ENCODE assay signal across 15 cellular contexts in genomic region chr19:43229315-43229714, GRCh38. TPM values are rescaled to one million over a fixed set of nuclear protein-coding genes. Genes with fewer than 3 reads are reported as not detected.
A peak's percentile ranks its signal among the peaks of the same experiment; 100 is the strongest.
DNase-seq lines count a peak whose midpoint lies in the region; ATAC-seq, FAIRE-seq and TF ChIP-seq lines count a peak whose summit lies in the region.
"Had no signal": no experiment of that assay in that cellular context is flagged by ENCODE, and none has a peak within 500 bp of the region (broad histone marks: within the 10 kb centered on the region; RNA-seq: fewer than 3 reads in every experiment).

No MANE protein-coding gene starts in this region.

- TF ChIP-seq EP300 in Ishikawa (IDR thresholded peaks at IDR 0.05; ENCODE audit: borderline replicate concordance) = no peak

- no peaks in the 10 kb centered on the region for H3K36me3 ChIP-seq in pancreas
- H3K36me3 ChIP-seq: Peyer's patch, spleen, tibial nerve had no signal

- peak; percentile 46 for TF ChIP-seq RAD21 in Ishikawa (IDR thresholded peaks at IDR 0.05; ENCODE audit: low read depth)

- no peak overlapping the region for H3K27ac ChIP-seq in pancreas
- H3K27ac ChIP-seq: Peyer's patch, spleen, tibial nerve had no signal

- H3K9me3 ChIP-seq in pancreas = no peaks in the 10 kb centered on the region

- no peak for ATAC-seq in pancreas
- ATAC-seq: activated naive CD8-positive, alpha-beta T cell treated with anti-CD3 and anti-CD28 coated beads, Interleukin-2, amount 50 U/mL, for 24 hours had no signal

- intact Hi-C loops in pancreas (cut with DNase I) = no loop called here

- peak; percentile 44 for TF ChIP-seq CTCF in fibroblast of villous mesenchyme (IDR thresholded peaks at IDR 0.05; ENCODE audit: insufficient read depth, low read depth, low read length)
- TF ChIP-seq CTCF in pancreas (IDR thresholded peaks at IDR 0.05) = no peak

- in situ Hi-C loops in SK-MEL-5 (cut with HindIII; ENCODE audit: low pct_unique_long_range_greater_than_20kb, low sequenced_read_pairs) = no loop called here

- no peaks in the 10 kb centered on the region for H3K27me3 ChIP-seq in pancreas
- H3K27me3 ChIP-seq: Peyer's patch, spleen, tibial nerve had no signal

- H3K4me3 ChIP-seq in fibroblast of villous mesenchyme (ENCODE audit: low read depth, low read length) = no peak overlapping the region
- H3K4me3 ChIP-seq in pancreas = no peak overlapping the region
- H3K4me3 ChIP-seq: Peyer's patch, spleen, tibial nerve had no signal

- no peak for FAIRE-seq in pancreas (lab: Jason Lieb, UNC)

- no peaks in the 10 kb centered on the region for H3K4me1 ChIP-seq in pancreas
- H3K4me1 ChIP-seq: Peyer's patch, spleen, tibial nerve had no signal

- 69 to 70% methylated on average over 2 of the region's 2 CpGs for WGBS in pancreas, 2 donors

- DNase-seq in ELF-1 (ENCODE audit: low read depth, low spot score) = peak; percentile 14
- peak; percentile 56 for DNase-seq in SK-MEL-5 (ENCODE audit: low read depth, low spot score)
- peak; percentile 35 for DNase-seq in fibroblast of villous mesenchyme (ENCODE audit: low read depth)
- DNase-seq in stimulated activated naive CD4-positive, alpha-beta T cell (lab: John Stamatoyannopoulos, UW) = no peak
- DNase-seq in amniotic stem cell (lab: John Stamatoyannopoulos, UW) = no peak
- no peak for DNase-seq in T1000 (lab: John Stamatoyannopoulos, UW)
- DNase-seq in pancreas = no peak
- DNase-seq: H7, NCI-H2107, Peyer's patch, spleen had no signal

TF ChIP-seq in Ishikawa, 13 proteins besides CTCF, POLR2A, EP300 and RAD21:
- no peak for TF ChIP-seq EGR1 (IDR thresholded peaks at IDR 0.05)
- TF ChIP-seq TEAD4 (IDR thresholded peaks at IDR 0.05) = no peak
- TF ChIP-seq CEBPB (IDR thresholded peaks at IDR 0.05) = no peak
- no peak for TF ChIP-seq NFIC (IDR thresholded peaks at IDR 0.05)
- no peak for TF ChIP-seq REST (IDR thresholded peaks at IDR 0.05; ENCODE audit: low read depth)
- TF ChIP-seq YY1 (IDR thresholded peaks at IDR 0.05; ENCODE audit: low read depth) = no peak
- TF ChIP-seq ZBTB7A (IDR thresholded peaks at IDR 0.05; ENCODE audit: low read depth) = no peak
- TF ChIP-seq CREB1 (IDR thresholded peaks at IDR 0.05; ENCODE audit: low read depth) = no peak
- no peak for TF ChIP-seq TAF1 (IDR thresholded peaks at IDR 0.05; ENCODE audit: low read depth)
- TF ChIP-seq MAX (IDR thresholded peaks at IDR 0.05) = no peak
- TF ChIP-seq FOXM1 (IDR thresholded peaks at IDR 0.05; ENCODE audit: borderline replicate concordance, low read depth) = no peak

RNA-seq across cellular contexts. Expression of gene PSG4, which starts 23.9 kb away (rescaled TPM):
- 2.5 and 4.1 TPM in 2 replicates for total RNA-seq in SK-MEL-5 (2014; rRNA removed; shearing (Covaris generic))
- 6.3 and 7.9 TPM in 2 replicates for polyA plus RNA-seq in SK-MEL-5 (2015; cell fraction: cytosol; rRNA removed)
- polyA plus RNA-seq in SK-MEL-5 (2015; cell fraction: nucleus; rRNA removed) = 10.8 and 14.1 TPM in 2 replicates
- total RNA-seq in fibroblast of villous mesenchyme (1.9 and 121 TPM in 2 replicates), pancreas (under 1 TPM in 4 of 6 donors, not detected in 2; 0.24 to 0.76 (median 0.36) TPM)
- polyA plus RNA-seq in pancreas = 1 to 10 TPM in 1 of 2 donors, under 1 TPM in 1; 0.12 to 3.0 TPM
- total RNA-seq: H7, neural crest cell, Peyer's patch, spleen, tibial nerve had no signal
- polyA plus RNA-seq: spleen had no signal

RNA-seq across cellular contexts. Expression of gene PSG9, which starts 40.0 kb away (rescaled TPM):
- total RNA-seq in SK-MEL-5 (2014; rRNA removed; shearing (Covaris generic)) = 0.40 TPM in 1 of 2 replicates, not detected in the other
- 0.28 and 0.38 TPM in 2 replicates for polyA plus RNA-seq in SK-MEL-5 (2015; cell fraction: cytosol; rRNA removed)
- polyA plus RNA-seq in SK-MEL-5 (2015; cell fraction: nucleus; rRNA removed) = not detected in 2 replicates
- total RNA-seq in fibroblast of villous mesenchyme = 0.32 and 0.43 TPM in 2 replicates
- total RNA-seq in pancreas = under 1 TPM in 1 of 6 donors, not detected in 5; 0.31 TPM
- polyA plus RNA-seq in pancreas = under 1 TPM in 1 of 2 donors, not detected in 1; 0.23 TPM
- total RNA-seq: H7, neural crest cell, Peyer's patch, spleen, tibial nerve had no signal
- polyA plus RNA-seq: spleen had no signal

RNA-seq across cellular contexts. Expression of gene PSG5, which starts 43.0 kb away (rescaled TPM):
- total RNA-seq in SK-MEL-5 (2014; rRNA removed; shearing (Covaris generic)) = not detected in 2 replicates
- polyA plus RNA-seq in SK-MEL-5 (2015; cell fraction: cytosol; rRNA removed) = 0.53 TPM in 1 of 2 replicates, not detected in the other
- not detected in 2 replicates for polyA plus RNA-seq in SK-MEL-5 (2015; cell fraction: nucleus; rRNA removed)
- total RNA-seq in fibroblast of villous mesenchyme = 39.3 and 45.3 TPM in 2 replicates
- total RNA-seq in pancreas = under 1 TPM in 1 of 6 donors, not detected in 5; 0.44 TPM
- polyA plus RNA-seq in pancreas = under 1 TPM in 1 of 2 donors, not detected in 1; 0.49 TPM
- total RNA-seq: H7, neural crest cell, Peyer's patch, spleen, tibial nerve had no signal
- polyA plus RNA-seq: spleen had no signal

Comparison
In these comparisons a context has a peak if more than half of its experiments do, and no peak if none do; other contexts are left out.
1. DNase-seq: peak in ELF-1 (single experiment), SK-MEL-5 (single experiment) and fibroblast of villous mesenchyme (single experiment); none in stimulated activated naive CD4-positive, alpha-beta T cell (0 of 6), amniotic stem cell (single experiment), T1000 (single experiment) and pancreas (0 of 6).
2. RNA of gene PSG5, which starts 43.0 kb away (total RNA-seq): 39.3 to 45.3 TPM in fibroblast of villous mesenchyme; not detected in SK-MEL-5 and 0.44 TPM in pancreas; every median in the first group is over 10 times any median in the second.